ENCODE assay signal across 23 cellular contexts in the genomic region with DNA sequence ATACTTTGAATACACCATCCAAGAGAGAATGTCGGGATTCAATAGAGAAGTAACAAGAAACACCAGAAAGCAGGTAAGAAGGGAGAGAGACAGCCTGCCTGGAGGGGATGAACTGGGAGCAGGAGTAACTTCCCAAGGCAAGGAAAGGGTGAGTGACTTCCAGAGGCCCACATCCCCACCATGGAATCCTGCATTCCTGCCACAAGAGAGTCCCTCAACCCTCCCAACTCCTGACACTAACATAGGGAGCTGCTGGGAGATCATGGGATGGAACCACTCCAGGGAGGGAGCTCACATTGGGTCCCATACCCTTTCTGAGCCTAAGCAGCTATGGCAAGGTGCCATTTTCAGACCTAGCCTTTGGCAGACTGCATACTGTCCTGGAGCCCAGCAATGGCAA. TPM values are rescaled to one million over a fixed set of nuclear protein-coding genes. Genes with fewer than 3 reads are reported as not detected.
"Had no signal": no experiment of that assay in that cellular context is flagged by ENCODE, and none has a peak within 500 bp of the region (broad histone marks: within the 10 kb centered on the region; RNA-seq: fewer than 3 reads in every experiment).

No MANE protein-coding gene starts in this region.

- H3K27ac ChIP-seq: RWPE1 had no signal

- H3K9ac ChIP-seq: SK-N-SH had no signal

- H3K4me2 ChIP-seq: SK-N-SH had no signal

- ATAC-seq: Panc1, PC-3 had no signal

- H3K9me3 ChIP-seq: SK-N-SH had no signal

- H3K9me2 ChIP-seq: SK-N-SH had no signal

- DNase-seq: IMR-90, Kasumi-1, KG1, MM.1S, NCI-H1092 treated with DMSO at 0.1 percent for 48 hours, NCI-H1436, NCI-H1694, NCI-H187 treated with DMSO at 0.1 percent for 48 hours, NCI-H2081, NCI-H2107, NCI-H2227 treated with DMSO at 0.1 percent for 48 hours, NCI-H510A, NCI-H524 treated with DMSO at 0.1 percent for 48 hours, NCI-H69, NCI-H774, PC-3, SHP77, SK-N-SH, SW 1271 had no signal

RNA-seq across cellular contexts. Expression of gene TMEM163, which starts 5.5 kb away (rescaled TPM):
- total RNA-seq: HT-29, IMR-90, M059J had no signal
- polyA plus RNA-seq: IMR-90, SK-N-SH had no signal
